In the genomic region with DNA sequence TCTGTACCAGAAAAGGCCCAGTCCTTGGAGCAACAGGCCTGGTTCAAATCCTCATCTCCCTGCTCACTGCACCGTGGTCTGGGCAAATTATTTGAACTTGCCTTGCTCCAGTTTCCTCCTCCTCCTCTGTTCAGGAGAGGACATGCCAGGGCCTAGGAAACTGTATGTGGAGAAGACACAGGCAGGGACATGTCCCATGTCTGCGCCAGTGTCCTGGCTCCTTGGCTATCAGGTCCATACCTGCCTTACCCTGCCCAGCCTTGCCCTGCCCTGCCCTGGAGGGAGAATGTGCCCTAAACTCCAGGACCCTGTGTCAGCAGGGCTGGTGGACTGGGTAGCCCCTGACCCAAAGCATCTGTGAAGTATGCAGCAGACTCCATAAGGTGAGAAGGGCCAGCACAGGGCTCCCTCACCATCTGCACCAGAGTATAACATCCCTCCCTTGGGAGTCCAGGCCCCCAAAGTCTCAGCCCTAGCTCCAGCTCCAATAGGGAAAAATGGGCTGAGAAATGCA, we compare ENCODE assay signal across 16 cellular contexts.
DNase-seq lines count a peak whose midpoint lies in the region; ATAC-seq, FAIRE-seq and TF ChIP-seq lines count a peak whose summit lies in the region.
"Had no signal": no experiment of that assay in that cellular context is flagged by ENCODE, and none has a peak within 500 bp of the region (broad histone marks: within the 10 kb centered on the region; RNA-seq: fewer than 3 reads in every experiment).

No MANE protein-coding gene starts in this region.

- FAIRE-seq in bronchial epithelial cell (lab: Jason Lieb, UNC) = peak; percentile 73
- FAIRE-seq: GM12878, GM18507, HTR-8/SVneo had no signal

- ATAC-seq in foreskin keratinocyte = peak; percentile 24
- ATAC-seq in upper lobe of right lung = peak; percentile 16
- ATAC-seq in HG02623 (IDR thresholded peaks at IDR 0.05; ENCODE audit: unreplicated experiment) = no peak
- ATAC-seq: GM12878 had no signal

- H3K4me3 ChIP-seq in bronchial epithelial cell (ENCODE audit: low read depth, low read length) = no peak overlapping the region
- no peak overlapping the region for H3K4me3 ChIP-seq in upper lobe of right lung
- H3K4me3 ChIP-seq: BLaER1 treated with 17β-estradiol and CSF1 and Interleukin-3, amounts not matched to agents 10 nM and 100 nM; GM12878; GM23248 had no signal

- no peaks in the 10 kb centered on the region for H3K36me3 ChIP-seq in bronchial epithelial cell (ENCODE audit: control insufficient read depth, insufficient read depth, low read length)
- H3K36me3 ChIP-seq in upper lobe of right lung = no peaks in the 10 kb centered on the region
- H3K36me3 ChIP-seq: BLaER1 treated with 17β-estradiol and CSF1 and Interleukin-3, amounts not matched to agents 10 nM and 100 nM had no signal

- H3K27ac ChIP-seq in foreskin keratinocyte (no peak overlapping the region), upper lobe of right lung (no peak overlapping the region)
- H3K27ac ChIP-seq: 22Rv1; BLaER1 treated with 17β-estradiol and CSF1 and Interleukin-3, amounts not matched to agents 10 nM and 100 nM; GM23248 had no signal

- intact Hi-C loops in upper lobe of right lung (cut with DNase I) = no loop called here
- intact Hi-C loops in cardiac septum (cut with DNase I) = no loop called here

- TF ChIP-seq CTCF in bronchial epithelial cell (IDR thresholded peaks at IDR 0.05; ENCODE audit: insufficient read depth, low read length, severe bottlenecking) (no peak), foreskin keratinocyte (conservative IDR thresholded peaks at IDR 0.05) (no peak), upper lobe of right lung (IDR thresholded peaks at IDR 0.05) (no peak)

- no peaks in the 10 kb centered on the region for H3K27me3 ChIP-seq in bronchial epithelial cell (ENCODE audit: control insufficient read depth, insufficient read depth, low read length)
- peaks cover 3% of the 10 kb centered on the region for H3K27me3 ChIP-seq in foreskin keratinocyte
- no peaks in the 10 kb centered on the region for H3K27me3 ChIP-seq in upper lobe of right lung
- H3K27me3 ChIP-seq: BLaER1 treated with 17β-estradiol and CSF1 and Interleukin-3, amounts not matched to agents 10 nM and 100 nM had no signal

- H3K9me3 ChIP-seq in upper lobe of right lung = no peaks in the 10 kb centered on the region

- H3K4me1 ChIP-seq in foreskin keratinocyte = no peaks in the 10 kb centered on the region
- no peaks in the 10 kb centered on the region for H3K4me1 ChIP-seq in upper lobe of right lung

- peak; percentile 10 for DNase-seq in DMS 273 (lab: John Stamatoyannopoulos, UW; ENCODE audit: unreplicated experiment)
- DNase-seq in DMS 273 treated with DMSO at 0.1 percent for 48 hours (lab: John Stamatoyannopoulos, UW) = no peak
- peak; percentile 72 for DNase-seq in bronchial epithelial cell (ENCODE audit: low read depth)
- peak in 1 of 2 donors; percentile 34 for DNase-seq in foreskin keratinocyte
- DNase-seq in upper lobe of right lung = no peak
- no peak for DNase-seq in cardiac septum (ENCODE audit: low spot score)
- DNase-seq: CD4-positive, CD25-positive, alpha-beta regulatory T cell; DMS79; GM23248; H7 had no signal

Comparison
In these comparisons a context has a peak if more than half of its experiments do, and no peak if none do; other contexts are left out.
1. DNase-seq: peak in DMS 273 (single experiment) and bronchial epithelial cell (single experiment); none in DMS 273 treated with DMSO at 0.1 percent for 48 hours (single experiment), upper lobe of right lung (single experiment) and cardiac septum (single experiment).